ENCODE assay signal across 8 cellular contexts in genomic region chr16:81513204-81514040, GRCh38.
A peak's percentile ranks its signal among the peaks of the same experiment; 100 is the strongest.
DNase-seq lines count a peak whose midpoint lies in the region; ATAC-seq and TF ChIP-seq lines count a peak whose summit lies in the region.

No MANE protein-coding gene starts in this region.

- no peaks in the 10 kb centered on the region for H3K27me3 ChIP-seq in ectodermal cell (ENCODE audit: control insufficient read depth, insufficient read depth, low read length, poor library complexity, severe bottlenecking)

- no peak for TF ChIP-seq CTCF in nephron (IDR thresholded peaks at IDR 0.05; ENCODE audit: unreplicated experiment in 3 of 3)

- peaks cover 15% of the 10 kb centered on the region for H3K4me1 ChIP-seq in ectodermal cell (ENCODE audit: control insufficient read depth, insufficient read depth, low read length)

- peaks cover 2% of the 10 kb centered on the region for H3K9me3 Mint-ChIP-seq in nephron

- peak; percentile 22 for ATAC-seq in HG03095 (IDR thresholded peaks at IDR 0.05; ENCODE audit: unreplicated experiment)
- ATAC-seq in GM18520 (IDR thresholded peaks at IDR 0.05; ENCODE audit: unreplicated experiment) = no peak
- no peak for ATAC-seq in GM19455 (IDR thresholded peaks at IDR 0.05; ENCODE audit: unreplicated experiment)

- no peak overlapping the region for H3K4me3 Mint-ChIP-seq in nephron

- peaks cover 24% of the 10 kb centered on the region for H3K4me1 Mint-ChIP-seq in nephron

- H3K36me3 ChIP-seq in ectodermal cell (ENCODE audit: control insufficient read depth, insufficient read depth, low read length) = no peaks in the 10 kb centered on the region

- peaks cover 10% of the 10 kb centered on the region for H3K36me3 Mint-ChIP-seq in nephron (ENCODE audit: low read depth)

- H3K9me3 ChIP-seq in ectodermal cell (ENCODE audit: control insufficient read depth, low read length) = no peaks in the 10 kb centered on the region

- 49 to 52% methylated on average over 21 of the region's 21 CpGs for WGBS in ectodermal cell, 2 experiments

- DNase-seq in EL (peak; percentile 25), NCI-H82 (lab: John Stamatoyannopoulos, UW) (no peak)
- DNase-seq in activated CD8-positive, alpha-beta memory T cell treated with anti-CD3 and anti-CD28 coated beads, Interleukin-2, amount 50 U/mL, for 48 hours = no peak

- H3K27me3 Mint-ChIP-seq in nephron (ENCODE audit: low read depth) = no peaks in the 10 kb centered on the region

- H3K27ac ChIP-seq in ectodermal cell (ENCODE audit: insufficient read depth, low read depth, low read length, poor library complexity, severe bottlenecking) = peak overlapping the region; percentile 11

- H3K27ac Mint-ChIP-seq in nephron = peak overlapping the region in 2 of 3 experiments; percentile 39 to 58

- H3K4me3 ChIP-seq in ectodermal cell (ENCODE audit: insufficient read depth, low read depth, low read length) = no peak overlapping the region
